Comparison of ENCODE assay signal across 17 cellular contexts in the genomic region with DNA sequence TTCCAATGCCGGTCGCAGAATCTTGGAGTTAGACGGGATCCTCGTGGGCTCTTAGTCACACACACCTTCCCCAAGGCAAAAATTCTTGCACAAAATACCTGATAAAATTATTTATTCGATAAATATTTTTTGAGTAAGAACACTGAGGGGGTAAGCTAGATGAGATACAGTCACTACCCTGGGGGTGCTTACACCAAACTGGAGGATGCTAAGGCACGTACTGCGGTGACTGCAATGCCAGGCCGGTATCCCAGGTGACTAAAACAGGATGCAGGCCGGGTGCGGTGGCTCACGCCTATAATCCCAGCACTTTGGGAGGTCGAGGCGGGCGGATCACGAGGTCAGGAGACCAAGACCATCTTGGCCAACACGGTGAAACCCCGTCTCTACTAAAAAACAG. TPM values are rescaled to one million over a fixed set of nuclear protein-coding genes. Genes with fewer than 3 reads are reported as not detected.
DNase-seq lines count a peak whose midpoint lies in the region; ATAC-seq and TF ChIP-seq lines count a peak whose summit lies in the region.
"Had no signal": no experiment of that assay in that cellular context is flagged by ENCODE, and none has a peak within 500 bp of the region (broad histone marks: within the 10 kb centered on the region; RNA-seq: fewer than 3 reads in every experiment).

No MANE protein-coding gene starts in this region.

- intact Hi-C loops in CD14-positive monocyte (cut with micrococcal nuclease) (loop anchor here in 1 of 2 donors (10.0 kb wide), 1 partner anchor 1103 kb away; the partner anchor contains the start of gene RPS19BP1), stomach (cut with DNase I; ENCODE audit: low total_unique reads) (loop anchor here (10.0 kb wide), 1 partner anchor 113 kb away; no protein-coding TSS in a partner anchor)

- H3K27me3 Mint-ChIP-seq in CD14-positive monocyte (ENCODE audit: low read depth in 3 of 3) = peaks cover 0 to 5% (median 3%) of the 10 kb centered on the region in 3 donors
- peaks cover 18% of the 10 kb centered on the region for H3K27me3 Mint-ChIP-seq in GM23338 (ENCODE audit: insufficient read depth, low read depth, poor library complexity)
- H3K27me3 Mint-ChIP-seq in activated T-helper 17 cell treated with anti-CD3 and anti-CD28 coated beads, Interleukin-2, amount 50 U/mL, for 72 hours = no peaks in the 10 kb centered on the region
- H3K27me3 Mint-ChIP-seq in neural crest cell (ENCODE audit: low read depth) = no peaks in the 10 kb centered on the region

- H3K9me3 ChIP-seq in stomach = no peaks in the 10 kb centered on the region
- H3K9me3 ChIP-seq: ascending aorta, SJCRH30 had no signal

- H3K27ac Mint-ChIP-seq in CD14-positive monocyte (peak overlapping the region; percentile 97 to 99 (median 99)), GM23338 (no peak overlapping the region), neural crest cell (ENCODE audit: unreplicated experiment) (no peak overlapping the region)
- H3K27ac Mint-ChIP-seq in activated T-helper 17 cell treated with anti-CD3 and anti-CD28 coated beads, Interleukin-2, amount 50 U/mL, for 72 hours = no peak overlapping the region
- H3K27ac Mint-ChIP-seq: H9 had no signal

- DNase-seq in CD14-positive monocyte (ENCODE audit: low spot score) (no peak), GM23338 (ENCODE audit: low spot score) (no peak), neural crest cell (ENCODE audit: low read depth, low spot score) (no peak), stomach (no peak), NCI-H1092 treated with DMSO at 0.1 percent for 48 hours (lab: John Stamatoyannopoulos, UW) (no peak)
- DNase-seq: activated T-cell treated with anti-CD3 and anti-CD28 coated beads, Interleukin-2, amount 50 U/mL, for 4 hours; effector CD4-positive, alpha-beta T cell; foreskin fibroblast; H9; NCI-H2081; NCI-H82; stimulated activated CD4-positive, alpha-beta T cell treated with anti-CD3 and anti-CD28 coated beads, Interleukin-2, amount 100 ng/mL, for 48 hours had no signal

- H3K9me3 Mint-ChIP-seq in CD14-positive monocyte = peaks cover 0 to 4% (median 0%) of the 10 kb centered on the region in 7 donors
- H3K9me3 Mint-ChIP-seq in GM23338 = no peaks in the 10 kb centered on the region
- no peaks in the 10 kb centered on the region for H3K9me3 Mint-ChIP-seq in activated T-helper 17 cell treated with anti-CD3 and anti-CD28 coated beads, Interleukin-2, amount 50 U/mL, for 72 hours
- no peaks in the 10 kb centered on the region for H3K9me3 Mint-ChIP-seq in neural crest cell
- H3K9me3 Mint-ChIP-seq: activated T-cell treated with anti-CD3 and anti-CD28 coated beads, Interleukin-2, amount 50 U/mL, for 4 hours had no signal

- peak overlapping the region; percentile 83 for H3K4me3 ChIP-seq in GM23338
- H3K4me3 ChIP-seq in stomach = no peak overlapping the region

- H3K36me3 ChIP-seq in GM23338 (ENCODE audit: insufficient read depth) (no peaks in the 10 kb centered on the region), stomach (no peaks in the 10 kb centered on the region)
- H3K36me3 ChIP-seq: ascending aorta, SJCRH30 had no signal

- no peak for TF ChIP-seq POLR2A in stomach (IDR thresholded peaks at IDR 0.05)

- H3K27ac ChIP-seq in GM23338 (ENCODE audit: low read depth) = no peak overlapping the region
- H3K27ac ChIP-seq in stomach = peak overlapping the region in 1 of 5 donors; percentile 92
- H3K27ac ChIP-seq: SJCRH30 had no signal

- H4K20me1 ChIP-seq in GM23338 (replicated peaks; ENCODE audit: insufficient read depth) = peaks cover 22% of the 10 kb centered on the region

- H3K27me3 ChIP-seq in GM23338 (ENCODE audit: insufficient read depth) (peaks cover 3% of the 10 kb centered on the region; the same call in 1 of the 2 replicates), stomach (no peaks in the 10 kb centered on the region)
- H3K27me3 ChIP-seq: ascending aorta, SJCRH30 had no signal

- H3K4me1 ChIP-seq in GM23338 (ENCODE audit: insufficient read depth) = peaks cover 8% of the 10 kb centered on the region; the same call in 1 of the 2 replicates
- peaks cover 4 to 36% (median 33%) of the 10 kb centered on the region in 4 donors for H3K4me1 ChIP-seq in stomach

- H3K9me2 ChIP-seq in GM23338 (ENCODE audit: insufficient read depth) = no peaks in the 10 kb centered on the region

- WGBS in stomach, 5 donors = 95 to 98% (median 96%) methylated on average over 17 of the region's 17 CpGs

- peaks cover 39% of the 10 kb centered on the region for H3K4me1 Mint-ChIP-seq in CD14-positive monocyte
- peaks cover 14% of the 10 kb centered on the region for H3K4me1 Mint-ChIP-seq in GM23338
- peaks cover 14% of the 10 kb centered on the region for H3K4me1 Mint-ChIP-seq in activated T-helper 17 cell treated with anti-CD3 and anti-CD28 coated beads, Interleukin-2, amount 50 U/mL, for 72 hours
- peaks cover 32% of the 10 kb centered on the region for H3K4me1 Mint-ChIP-seq in neural crest cell

- H3F3A ChIP-seq in GM23338 (replicated peaks; ENCODE audit: low read depth) = no peaks in the 10 kb centered on the region

- TF ChIP-seq EP300 in stomach (IDR thresholded peaks at IDR 0.05) = no peak

- H3K4me2 ChIP-seq in GM23338 = peak overlapping the region; percentile 98

- peak overlapping the region; percentile 98; the same call in 1 of the 2 replicates for H2AFZ ChIP-seq in GM23338

- TF ChIP-seq CTCF in CD14-positive monocyte (IDR thresholded peaks at IDR 0.05) (no peak), GM23338 (conservative IDR thresholded peaks at IDR 0.05; ENCODE audit: low read depth in 2 of 2) (no peak), neural crest cell (conservative IDR thresholded peaks at IDR 0.05) (no peak), stomach (IDR thresholded peaks at IDR 0.05) (no peak)

- H3K36me3 Mint-ChIP-seq in CD14-positive monocyte = peaks cover 0 to 4% of the 10 kb centered on the region in 2 donors
- H3K36me3 Mint-ChIP-seq in GM23338 (ENCODE audit: low read depth) = no peaks in the 10 kb centered on the region
- no peaks in the 10 kb centered on the region for H3K36me3 Mint-ChIP-seq in activated T-helper 17 cell treated with anti-CD3 and anti-CD28 coated beads, Interleukin-2, amount 50 U/mL, for 72 hours (ENCODE audit: low read depth)
- no peaks in the 10 kb centered on the region for H3K36me3 Mint-ChIP-seq in neural crest cell (ENCODE audit: low read depth)

- peak overlapping the region in 1 of 2 donors; percentile 96 for H3K4me3 Mint-ChIP-seq in CD14-positive monocyte
- peak overlapping the region; percentile 92 for H3K4me3 Mint-ChIP-seq in GM23338
- H3K4me3 Mint-ChIP-seq in activated T-helper 17 cell treated with anti-CD3 and anti-CD28 coated beads, Interleukin-2, amount 50 U/mL, for 72 hours = peak overlapping the region; percentile 89
- peak overlapping the region; percentile 58 for H3K4me3 Mint-ChIP-seq in neural crest cell

- ATAC-seq in GM23338 (no peak), GM19328 (IDR thresholded peaks at IDR 0.05; ENCODE audit: unreplicated experiment) (no peak)
- ATAC-seq in activated T-helper 17 cell treated with anti-CD3 and anti-CD28 coated beads, Interleukin-2, amount 50 U/mL, for 72 hours (replicated peaks) = no peak
- ATAC-seq: activated T-cell treated with anti-CD3 and anti-CD28 coated beads, Interleukin-2, amount 50 U/mL, for 4 hours had no signal

- peaks cover 27% of the 10 kb centered on the region for H3K79me2 ChIP-seq in GM23338 (replicated peaks; ENCODE audit: insufficient read depth)

TF ChIP-seq in GM23338, 12 proteins besides CTCF, POLR2A, EP300 and RAD21:
- TF ChIP-seq ETS1 (IDR thresholded peaks at IDR 0.05) (no peak), CREB1 (CRISPR knock-in tag; IDR thresholded peaks at IDR 0.05; ENCODE audit: low read depth) (no peak), STAT1 (IDR thresholded peaks at IDR 0.05; ENCODE audit: unreplicated experiment) (no peak)
TF ChIP-seq in GM23338: peak in this region for 0.

RNA-seq across cellular contexts. Expression of gene MRTFA, which starts 1.7 kb away (rescaled TPM):
- polyA plus RNA-seq in CD14-positive monocyte (10 to 100 TPM; 14.1 to 18.9 TPM), GM23338 (2016; fragmentation: Nextera tagmentation; extraction: Ambion mirVana) (18.1 and 19.3 TPM in 2 replicates), stomach (10 to 100 TPM; 11.1 to 20.2 (median 14.7) TPM)
- total RNA-seq in GM23338 (2014; rRNA removed; shearing (Covaris generic)) = 85.2 and 92.4 TPM in 2 replicates
- total RNA-seq in activated T-helper 17 cell treated with anti-CD3 and anti-CD28 coated beads, Interleukin-2, amount 50 U/mL, for 72 hours = 10 to 100 TPM; 38.5 to 57.4 TPM
- total RNA-seq in neural crest cell (45.0 and 52.8 TPM in 2 replicates), stomach (100 to 1,000 TPM in 2 of 5 donors, 10 to 100 TPM in 3; 40.4 to 706 (median 99.8) TPM)

RNA-seq across cellular contexts. Expression of gene MCHR1, which starts 41.0 kb away (rescaled TPM):
- polyA plus RNA-seq in CD14-positive monocyte = under 1 TPM in 1 of 2 donors, not detected in 1; 0.05 TPM
- 0.27 and 2.4 TPM in 2 replicates for total RNA-seq in GM23338 (2014; rRNA removed; shearing (Covaris generic))
- 0.83 and 0.91 TPM in 2 replicates for polyA plus RNA-seq in GM23338 (2016; fragmentation: Nextera tagmentation; extraction: Ambion mirVana)
- not detected for total RNA-seq in activated T-helper 17 cell treated with anti-CD3 and anti-CD28 coated beads, Interleukin-2, amount 50 U/mL, for 72 hours
- total RNA-seq in neural crest cell = 0.84 and 1.3 TPM in 2 replicates
- not detected for total RNA-seq in stomach
- under 1 TPM in 2 of 3 donors, not detected in 1; 0.08 to 0.25 TPM for polyA plus RNA-seq in stomach
- total RNA-seq: activated T-cell treated with anti-CD3 and anti-CD28 coated beads, Interleukin-2, amount 50 U/mL, for 4 hours; ascending aorta; mononuclear cell had no signal

Comparison
In these comparisons a context has a peak if more than half of its experiments do, and no peak if none do; other contexts are left out.
1. H3K27ac Mint-ChIP-seq: peak in CD14-positive monocyte (7 of 7); none in GM23338 (single experiment), activated T-helper 17 cell treated with anti-CD3 and anti-CD28 coated beads, Interleukin-2, amount 50 U/mL, for 72 hours (single experiment) and neural crest cell (single experiment).